ENCODE assay signal across 8 cellular contexts in the genomic region with DNA sequence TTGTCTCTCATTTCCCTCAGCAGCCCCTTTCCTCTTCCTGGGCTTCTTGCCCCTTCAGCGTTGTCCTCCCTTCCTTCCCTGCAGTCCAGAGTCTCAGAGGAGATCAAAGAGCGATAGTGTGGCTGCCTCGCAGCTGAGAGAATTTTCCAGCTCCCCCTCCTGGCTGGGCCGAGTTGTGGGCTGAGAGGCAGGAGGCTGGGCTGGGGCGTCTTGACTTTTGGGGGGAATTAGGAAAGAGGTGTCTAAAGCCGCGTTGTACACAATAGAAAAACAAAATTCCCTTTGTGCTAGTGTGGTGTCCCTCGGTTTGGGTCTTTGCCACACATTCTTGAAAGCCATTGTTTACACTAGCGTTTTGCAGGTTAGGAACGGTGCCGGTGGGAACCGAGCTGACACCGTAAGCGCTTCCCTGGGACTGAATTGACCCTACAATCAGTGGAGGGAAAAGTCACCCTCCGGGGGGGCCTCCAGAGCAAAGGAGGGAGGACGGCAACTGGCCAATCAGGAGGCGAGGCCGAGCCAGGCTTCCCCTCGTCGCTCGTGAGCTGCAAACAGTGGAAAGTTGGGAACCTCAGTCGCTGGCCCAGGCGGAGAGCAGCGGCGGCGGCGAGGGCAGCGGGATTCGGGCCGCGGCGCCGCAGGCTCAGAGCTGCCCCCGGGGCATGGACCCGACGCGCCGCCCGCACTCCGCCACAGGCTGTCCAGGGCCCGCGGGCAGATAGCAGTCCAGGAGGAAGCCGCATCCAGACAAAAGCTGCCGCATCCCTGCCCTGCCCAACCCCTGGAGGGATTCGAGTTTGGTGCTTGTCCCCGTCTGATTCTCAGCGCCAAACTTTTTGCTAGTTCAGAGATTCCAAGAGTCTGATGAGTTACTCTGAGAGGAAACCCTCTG. TPM values are rescaled to one million over a fixed set of nuclear protein-coding genes. Genes with fewer than 3 reads are reported as not detected.
DNase-seq lines count a peak whose midpoint lies in the region; ATAC-seq and TF ChIP-seq lines count a peak whose summit lies in the region.

A gene (plus strand): TSS at position 574 of the 892 bp plus-strand sequence. CDS start 389 bp downstream, outside the sequence.

- no peaks in the 10 kb centered on the region for H3K36me3 Mint-ChIP-seq in activated naive CD4-positive, alpha-beta T cell treated with anti-CD3 and anti-CD28 coated beads for 36 hours (ENCODE audit: low read depth)
- H3K36me3 Mint-ChIP-seq in nephron (ENCODE audit: low read depth): peaks cover 10% of the 10 kb centered on the region

- CTCF ChIA-PET in activated naive CD4-positive, alpha-beta T cell treated with anti-CD3 and anti-CD28 coated beads for 36 hours (lab: Charles Lee): interaction anchor here (1.2 to 1.6 kb wide), 4 partner anchors 10 to 14 kb away, joined by 3 to 6 read pairs (median 4); no protein-coding TSS in a partner anchor

- DNase-seq in AG08396 (ENCODE audit: low spot score) (peak; percentile 82), NCI-H524 (lab: John Stamatoyannopoulos, UW) (peak; percentile 68 to 70), glomerular endothelial cell (ENCODE audit: extremely low read depth, low read depth, low spot score) (peak; percentile 14), NCI-H1436 (lab: John Stamatoyannopoulos, UW) (no peak)
- DNase-seq in activated naive CD4-positive, alpha-beta T cell treated with anti-CD3 and anti-CD28 coated beads for 36 hours: peak; percentile 24

- peaks cover 19% of the 10 kb centered on the region for H3K4me1 Mint-ChIP-seq in activated naive CD4-positive, alpha-beta T cell treated with anti-CD3 and anti-CD28 coated beads for 36 hours (ENCODE audit: low read depth)
- peaks cover 25% of the 10 kb centered on the region for H3K4me1 Mint-ChIP-seq in nephron

- peak within 1 kb of the TSS; percentile 53 for H3K4me3 Mint-ChIP-seq in activated naive CD4-positive, alpha-beta T cell treated with anti-CD3 and anti-CD28 coated beads for 36 hours
- H3K4me3 Mint-ChIP-seq in nephron: peak within 1 kb of the TSS; percentile 77 to 85 (median 82)

- ATAC-seq in GM18502 (IDR thresholded peaks at IDR 0.05; ENCODE audit: poor library complexity, unreplicated experiment) (peak; percentile 42), GM21526 (IDR thresholded peaks at IDR 0.05; ENCODE audit: low FRiP score, unreplicated experiment) (no peak)

- peaks cover 48% of the 10 kb centered on the region for H3K27me3 Mint-ChIP-seq in activated naive CD4-positive, alpha-beta T cell treated with anti-CD3 and anti-CD28 coated beads for 36 hours (ENCODE audit: low read depth)
- H3K27me3 Mint-ChIP-seq in nephron (ENCODE audit: low read depth): no peaks in the 10 kb centered on the region

- peak in 2 of 3 experiments; percentile 35 to 42 for TF ChIP-seq CTCF in nephron (IDR thresholded peaks at IDR 0.05; ENCODE audit: unreplicated experiment in 3 of 3)

- intact Hi-C loops in activated naive CD4-positive, alpha-beta T cell treated with anti-CD3 and anti-CD28 coated beads for 36 hours (cut with micrococcal nuclease): no loop called here

- H3K27ac Mint-ChIP-seq in activated naive CD4-positive, alpha-beta T cell treated with anti-CD3 and anti-CD28 coated beads for 36 hours: no peak within 1 kb of the TSS
- H3K27ac Mint-ChIP-seq in nephron: peak within 1 kb of the TSS; percentile 67 to 79 (median 76)

- peaks cover 15% of the 10 kb centered on the region for H3K9me3 Mint-ChIP-seq in activated naive CD4-positive, alpha-beta T cell treated with anti-CD3 and anti-CD28 coated beads for 36 hours
- no peaks in the 10 kb centered on the region for H3K9me3 Mint-ChIP-seq in nephron

RNA-seq across cellular contexts. Expression of the gene that starts here (rescaled TPM):
- total RNA-seq in activated naive CD4-positive, alpha-beta T cell treated with anti-CD3 and anti-CD28 coated beads for 36 hours: under 1 TPM in 1 of 2 experiments, not detected in 1; 0.12 TPM
- 1.3 and 9.2 TPM in 2 replicates for total RNA-seq in glomerular endothelial cell

Comparison
In these comparisons a context has a peak if more than half of its experiments do, and no peak if none do; other contexts are left out.
1. Peak in DNase-seq in activated naive CD4-positive, alpha-beta T cell treated with anti-CD3 and anti-CD28 coated beads for 36 hours; RNA of the gene not detected or under 1 TPM.